ENCODE assay signal across 30 cellular contexts in the genomic region with DNA sequence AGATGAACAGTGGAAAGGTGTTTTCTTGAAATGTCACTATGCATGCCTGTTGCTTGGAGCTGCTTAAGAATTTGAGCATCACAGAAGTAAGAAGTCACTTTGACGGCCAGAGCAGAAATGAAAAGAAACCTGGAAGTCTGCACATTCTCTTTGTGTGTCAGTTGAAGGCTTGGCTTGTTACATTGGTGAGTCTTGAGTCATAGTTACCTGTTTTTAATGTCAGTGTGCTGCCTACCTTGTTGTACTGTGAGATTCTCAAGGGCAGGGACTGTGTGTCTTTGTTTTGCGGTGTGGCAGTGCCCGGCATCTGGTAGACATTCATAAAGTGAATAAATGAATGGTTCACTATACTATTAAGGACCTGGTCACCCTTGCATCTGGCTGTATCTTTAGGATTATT. TPM values are rescaled to one million over a fixed set of nuclear protein-coding genes. Genes with fewer than 3 reads are reported as not detected.
DNase-seq lines count a peak whose midpoint lies in the region; ATAC-seq, FAIRE-seq and TF ChIP-seq lines count a peak whose summit lies in the region.
"Had no signal": no experiment of that assay in that cellular context is flagged by ENCODE, and none has a peak within 500 bp of the region (broad histone marks: within the 10 kb centered on the region; RNA-seq: fewer than 3 reads in every experiment).

No MANE protein-coding gene starts in this region.

- H3K27me3 Mint-ChIP-seq in HFFc6 (ENCODE audit: insufficient read depth), result 0 out of 2 replicates have a peak, but pooled peaks cover 2% of the 10 kb centered on the region
- no peaks in the 10 kb centered on the region for H3K27me3 Mint-ChIP-seq in stimulated activated memory B cell treated with anti-CD40 and anti-IgM and Interleukin-4, amounts not matched to agents 10 μg/mL and 1 μg/mL and 100 μg/mL, for 72 hours

- FAIRE-seq in bronchial epithelial cell (lab: Jason Lieb, UNC) (peak; percentile 32), keratinocyte (lab: Jason Lieb, UNC) (peak; percentile 83)
- FAIRE-seq: GM12891, HTR-8/SVneo, K562 had no signal

- WGBS in esophagus muscularis mucosa, result 94% methylated on average over 3 of the region's 3 CpGs

- H3K4me1 ChIP-seq in keratinocyte (ENCODE audit: control insufficient read depth, extremely low read depth, insufficient read depth, low read length), result peaks cover 9% of the 10 kb centered on the region
- H3K4me1 ChIP-seq in esophagus muscularis mucosa, result peaks cover 0 to 28% (median 11%) of the 10 kb centered on the region in 4 donors

- H2AFZ ChIP-seq in keratinocyte (ENCODE audit: control insufficient read depth, low read length), result no peak overlapping the region
- H2AFZ ChIP-seq: GM23248 had no signal

- TF ChIP-seq POLR2A in esophagus muscularis mucosa (IDR thresholded peaks at IDR 0.05; ENCODE audit: low read depth), result no peak

- H3K27ac ChIP-seq in keratinocyte (ENCODE audit: control insufficient read depth, insufficient read depth, low read length) (no peak overlapping the region), esophagus muscularis mucosa (replicated peaks in 1 of 4) (no peak overlapping the region)
- H3K27ac ChIP-seq: GM23248, RWPE1 had no signal

- H3K36me3 ChIP-seq in bronchial epithelial cell (ENCODE audit: control insufficient read depth, insufficient read depth, low read length) (peaks cover 19% of the 10 kb centered on the region), keratinocyte (ENCODE audit: control insufficient read depth in 2 of 2, extremely low read depth in 1 of 2, insufficient read depth in 2 of 2, low read length in 2 of 2) (peaks cover 19 to 40% of the 10 kb centered on the region in 2 experiments), esophagus muscularis mucosa (peaks cover 5 to 69% (median 55%) of the 10 kb centered on the region in 4 donors)

- H3K9ac ChIP-seq in keratinocyte (ENCODE audit: control insufficient read depth, extremely low read depth, insufficient read depth, low read length), result no peak overlapping the region
- H3K9ac ChIP-seq: GM23248 had no signal

- TF ChIP-seq EP300 in esophagus muscularis mucosa (IDR thresholded peaks at IDR 0.05), result no peak

- H3K27me3 ChIP-seq in bronchial epithelial cell (ENCODE audit: control insufficient read depth, insufficient read depth, low read length), result no peaks in the 10 kb centered on the region
- no peaks in the 10 kb centered on the region for H3K27me3 ChIP-seq in keratinocyte (ENCODE audit: control insufficient read depth, extremely low read depth, insufficient read depth, low read length)
- no peaks in the 10 kb centered on the region for H3K27me3 ChIP-seq in esophagus muscularis mucosa

- H3K9me3 Mint-ChIP-seq in HFFc6, result no peaks in the 10 kb centered on the region
- no peaks in the 10 kb centered on the region for H3K9me3 Mint-ChIP-seq in stimulated activated memory B cell treated with anti-CD40 and anti-IgM and Interleukin-4, amounts not matched to agents 10 μg/mL and 1 μg/mL and 100 μg/mL, for 72 hours

- H3K27ac Mint-ChIP-seq in HFFc6, result peak overlapping the region; percentile 8
- H3K27ac Mint-ChIP-seq in stimulated activated memory B cell treated with anti-CD40 and anti-IgM and Interleukin-4, amounts not matched to agents 10 μg/mL and 1 μg/mL and 100 μg/mL, for 72 hours, result peak overlapping the region; percentile 4

- peaks cover 55% of the 10 kb centered on the region for H3K79me2 ChIP-seq in keratinocyte (ENCODE audit: control insufficient read depth, insufficient read depth, low read length)

- H3K9me3 ChIP-seq in keratinocyte (ENCODE audit: control insufficient read depth, low read depth, low read length), result no peaks in the 10 kb centered on the region
- no peaks in the 10 kb centered on the region for H3K9me3 ChIP-seq in esophagus muscularis mucosa

- H4K20me1 ChIP-seq in keratinocyte (ENCODE audit: control insufficient read depth, extremely low read depth, insufficient read depth, low read length), result no peaks in the 10 kb centered on the region

- intact Hi-C loops in esophagus muscularis mucosa (cut with DNase I), result no loop called here

- no peak overlapping the region for H3K4me2 ChIP-seq in keratinocyte (ENCODE audit: control insufficient read depth, extremely low read depth, insufficient read depth, low read depth, low read length)

- dilution Hi-C loops in keratinocyte (cut with MboI; ENCODE audit: extremely low pct_ligation_motif_present, low sequenced_read_pairs), result no loop called here

- TF ChIP-seq CTCF in HFFc6 (IDR thresholded peaks at IDR 0.05) (no peak), bronchial epithelial cell (IDR thresholded peaks at IDR 0.05; ENCODE audit: insufficient read depth, low read length, severe bottlenecking) (no peak), keratinocyte (optimal IDR thresholded peaks at IDR 0.05 in 1 of 3, IDR thresholded peaks at IDR 0.05 in 1 of 3, conservative IDR thresholded peaks at IDR 0.05 in 1 of 3; ENCODE audit: extremely low read depth in 1 of 3, insufficient read depth in 2 of 3, low read length in 3 of 3) (no peak), esophagus muscularis mucosa (IDR thresholded peaks at IDR 0.05) (no peak), GM20000 (IDR thresholded peaks at IDR 0.05; ENCODE audit: extremely low read depth, missing control alignments) (no peak)

- peaks cover 63% of the 10 kb centered on the region for H3K4me1 Mint-ChIP-seq in HFFc6 (ENCODE audit: low read depth)
- peaks cover 31% of the 10 kb centered on the region for H3K4me1 Mint-ChIP-seq in stimulated activated memory B cell treated with anti-CD40 and anti-IgM and Interleukin-4, amounts not matched to agents 10 μg/mL and 1 μg/mL and 100 μg/mL, for 72 hours

- no peak overlapping the region for H3K4me3 ChIP-seq in bronchial epithelial cell (ENCODE audit: low read depth, low read length)
- H3K4me3 ChIP-seq in keratinocyte (ENCODE audit: control insufficient read depth in 2 of 3, extremely low read depth in 1 of 3, insufficient read depth in 2 of 3, low read depth in 1 of 3, low read length in 3 of 3), result no peak overlapping the region
- H3K4me3 ChIP-seq in esophagus muscularis mucosa, result no peak overlapping the region
- H3K4me3 ChIP-seq: GM23248, K562 had no signal

- DNase-seq in HFFc6 (no peak), bronchial epithelial cell (ENCODE audit: low read depth) (peak; percentile 28), keratinocyte (ENCODE audit: low read depth, low spot score) (no peak), HK-2 (ENCODE audit: unreplicated experiment) (no peak), esophagus muscularis mucosa (ENCODE audit: extremely low spot score) (no peak), GM20000 (ENCODE audit: low spot score) (no peak)
- DNase-seq: Calu3; DMS79 treated with DMSO at 0.1 percent for 48 hours; GF-D8; H7; Kasumi-1; NCI-H1092 treated with DMSO at 0.1 percent for 48 hours; NCI-H146; NCI-H1930; NCI-H2107; NCI-H446; NCI-H524 treated with DMSO at 0.1 percent for 48 hours; NCI-H774; NK-92 treated with Interleukin-12 subunit alpha and Interleukin-12 subunit beta, amount 100 ng/mL, for 24 hours; SHP77 had no signal

- peaks cover 33% of the 10 kb centered on the region for H3K36me3 Mint-ChIP-seq in HFFc6 (ENCODE audit: low read depth)
- H3K36me3 Mint-ChIP-seq in stimulated activated memory B cell treated with anti-CD40 and anti-IgM and Interleukin-4, amounts not matched to agents 10 μg/mL and 1 μg/mL and 100 μg/mL, for 72 hours, result peaks cover 58% of the 10 kb centered on the region

- no peak overlapping the region for H3K4me3 Mint-ChIP-seq in HFFc6
- no peak overlapping the region for H3K4me3 Mint-ChIP-seq in stimulated activated memory B cell treated with anti-CD40 and anti-IgM and Interleukin-4, amounts not matched to agents 10 μg/mL and 1 μg/mL and 100 μg/mL, for 72 hours

- no peak for ATAC-seq in stimulated activated memory B cell treated with anti-CD40 and anti-IgM and Interleukin-4, amounts not matched to agents 10 μg/mL and 1 μg/mL and 100 μg/mL, for 72 hours
- ATAC-seq: K562, Panc1 had no signal

- no peaks in the 10 kb centered on the region for H3K9me1 ChIP-seq in keratinocyte (ENCODE audit: control insufficient read depth, extremely low read depth, insufficient read depth, low read length)

RNA-seq across cellular contexts. Expression of gene OTUD3, which starts 9.9 kb away (rescaled TPM):
- 1 to 10 TPM; 5.4 to 8.3 (median 7.5) TPM for total RNA-seq in HFFc6 (2021; fragmentation: NEBNext Ultra II Directional; extraction: Animal tissue kit (Norgen Biotek cat#: 25700))
- total RNA-seq in bronchial epithelial cell, result 7.1 and 9.2 TPM in 2 replicates
- polyA plus RNA-seq in keratinocyte, result 4.1 to 7.0 TPM (median 5.5 TPM) in 3 replicates
- polyA plus RNA-seq in keratinocyte (2011; ENCODE audit: low read depth), result 7.6 TPM
- polyA plus RNA-seq in keratinocyte (2011; cell fraction: cytosol; rRNA removed), result 2.2 and 2.8 TPM in 2 replicates
- 12.7 and 15.3 TPM in 2 replicates for polyA plus RNA-seq in keratinocyte (2011; cell fraction: nucleus; rRNA removed)
- polyA plus RNA-seq in keratinocyte (2012; ENCODE audit: low replicate concordance), result 3.6 and 3.9 TPM in 2 replicates
- polyA minus RNA-seq in keratinocyte, result 0.92 to 13.8 TPM (median 5.8 TPM) in 3 replicates
- 1.9 TPM for polyA minus RNA-seq in keratinocyte (2011; cell fraction: cytosol; rRNA and poly(A)+ RNA removed)
- 5.0 and 10.2 TPM in 2 replicates for polyA minus RNA-seq in keratinocyte (2011; cell fraction: nucleus; rRNA and poly(A)+ RNA removed)
- 10 to 100 TPM in 1 of 4 donors, 1 to 10 TPM in 3; 5.1 to 14.9 (median 6.3) TPM for total RNA-seq in esophagus muscularis mucosa

RNA-seq across cellular contexts. Expression of gene PLA2G2E, which starts 31.3 kb away (rescaled TPM):
- total RNA-seq in HFFc6 (2021; fragmentation: NEBNext Ultra II Directional; extraction: Animal tissue kit (Norgen Biotek cat#: 25700)), result not detected
- total RNA-seq in bronchial epithelial cell, result not detected in 2 replicates
- polyA plus RNA-seq in keratinocyte, result not detected in 3 replicates
- not detected for polyA plus RNA-seq in keratinocyte (2011; ENCODE audit: low read depth)
- polyA plus RNA-seq in keratinocyte (2011; cell fraction: cytosol; rRNA removed), result not detected in 2 replicates
- not detected in 2 replicates for polyA plus RNA-seq in keratinocyte (2011; cell fraction: nucleus; rRNA removed)
- not detected in 2 replicates for polyA plus RNA-seq in keratinocyte (2012; ENCODE audit: low replicate concordance)
- polyA minus RNA-seq in keratinocyte, result not detected in 3 replicates
- not detected for polyA minus RNA-seq in keratinocyte (2011; cell fraction: cytosol; rRNA and poly(A)+ RNA removed)
- not detected in 2 replicates for polyA minus RNA-seq in keratinocyte (2011; cell fraction: nucleus; rRNA and poly(A)+ RNA removed)
- not detected for total RNA-seq in esophagus muscularis mucosa
- total RNA-seq: A172, Calu3, GM23248, H7, K562, M059J had no signal
- polyA plus RNA-seq: BJ, GM23248, K562 had no signal
